ENCODE assay signal across 32 cellular contexts in genomic region chr11:66561975-66562248, GRCh38. TPM values are rescaled to one million over a fixed set of nuclear protein-coding genes. Genes with fewer than 3 reads are reported as not detected.
"Had no signal": no experiment of that assay in that cellular context is flagged by ENCODE, and none has a peak within 500 bp of the region (broad histone marks: within the 10 kb centered on the region; RNA-seq: fewer than 3 reads in every experiment).

No MANE protein-coding gene starts in this region.

- H3K27ac Mint-ChIP-seq: dendritic cell treated with granulocyte-macrophage colony-stimulating factor and Interleukin-4, amounts not matched to agents 40 ng/mL and 50 ng/mL, for 4 days; mesothelial cell of epicardium had no signal

- H3K36me3 ChIP-seq: colonic mucosa, left lung, lower lobe of right lung had no signal

- H3K4me1 ChIP-seq: colonic mucosa had no signal

- ATAC-seq: esophagus mucosa, gastrocnemius medialis, heart right ventricle, left cardiac atrium, left lung, left ventricle myocardium superior, lower lobe of right lung, mucosa of descending colon had no signal

- H3K27me3 ChIP-seq: colonic mucosa had no signal

- H3K9me3 ChIP-seq: colonic mucosa, esophagus squamous epithelium, gastrocnemius medialis, heart right ventricle, left lung, lower lobe of right lung, mucosa of descending colon had no signal

- H3K27ac ChIP-seq: colonic mucosa, epithelial cell of prostate, esophagus squamous epithelium, gastrocnemius medialis, heart right ventricle, left lung, lower lobe of right lung had no signal

- H3K4me1 Mint-ChIP-seq: endodermal cell, mesothelial cell of epicardium had no signal

- H3K4me3 Mint-ChIP-seq: dendritic cell treated with granulocyte-macrophage colony-stimulating factor and Interleukin-4, amounts not matched to agents 40 ng/mL and 50 ng/mL, for 4 days; endodermal cell; mesothelial cell of epicardium; naive B cell had no signal

- H3K36me3 Mint-ChIP-seq: mesothelial cell of epicardium had no signal

- FAIRE-seq: endometrium, islet of Langerhans, keratinocyte had no signal

- H3K9me3 Mint-ChIP-seq: dendritic cell treated with granulocyte-macrophage colony-stimulating factor and Interleukin-4, amounts not matched to agents 40 ng/mL and 50 ng/mL, for 4 days; endodermal cell; mesothelial cell of epicardium; naive B cell had no signal

- H3K4me3 ChIP-seq: colonic mucosa, esophagus squamous epithelium, gastrocnemius medialis, heart right ventricle, left lung, lower lobe of right lung, mucosa of descending colon had no signal

- DNase-seq: colonic mucosa; cortex of kidney; effector CD4-positive, alpha-beta T cell; effector memory CD4-positive, alpha-beta T cell; endodermal cell; erythroblast; esophagus squamous epithelium; foreskin fibroblast; foreskin melanocyte; gastrocnemius medialis; head of caudate nucleus; heart right ventricle; hippocampal formation; left cardiac atrium; left ventricle myocardium superior; lower lobe of right lung; mesenchymal stem cell; mucosa of descending colon; naive B cell had no signal

RNA-seq across cellular contexts. Expression of gene CTSF, which starts 6.5 kb away (rescaled TPM):
- total RNA-seq: mesothelial cell of epicardium had no signal

RNA-seq across cellular contexts. Expression of gene ACTN3, which starts 15.2 kb away (rescaled TPM):
- total RNA-seq: esophagus squamous epithelium, glomerular endothelial cell, kidney epithelial cell, left ventricle myocardium superior, lower leg skin, lung microvascular endothelial cell had no signal
- polyA plus RNA-seq: keratinocyte had no signal

RNA-seq across cellular contexts. Expression of gene CCDC87, which starts 31.0 kb away (rescaled TPM):
- total RNA-seq: mesenteric fat pad had no signal
